ENCODE assay signal across 27 cellular contexts in the genomic region with DNA sequence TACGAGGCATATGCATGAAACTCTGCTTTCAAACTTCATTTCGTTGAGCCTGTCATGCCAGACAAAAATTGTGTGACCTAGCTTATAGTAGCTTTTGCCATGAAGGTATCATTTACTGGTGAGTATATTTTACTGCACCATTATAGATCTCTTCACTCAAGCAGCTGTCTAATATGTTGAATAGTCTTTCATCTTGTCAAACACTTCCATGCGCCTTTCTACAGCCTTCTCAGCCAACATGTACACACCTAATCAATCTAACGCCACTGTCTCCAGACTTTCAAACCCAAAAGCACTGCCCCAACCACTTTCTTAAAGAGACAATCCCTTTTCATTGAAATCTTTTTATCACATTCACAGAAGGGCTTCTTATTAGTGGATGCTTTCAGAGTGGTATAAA.
"Had no signal": no experiment of that assay in that cellular context is flagged by ENCODE, and none has a peak within 500 bp of the region (broad histone marks: within the 10 kb centered on the region; RNA-seq: fewer than 3 reads in every experiment).

No MANE protein-coding gene starts in this region.

- H3K4me3 Mint-ChIP-seq: dendritic cell treated with granulocyte-macrophage colony-stimulating factor and Interleukin-4, amounts not matched to agents 40 ng/mL and 50 ng/mL, for 4 days; effector memory CD8-positive, alpha-beta T cell had no signal

- H3K36me3 ChIP-seq: colonic mucosa, esophagus muscularis mucosa, esophagus squamous epithelium, gastrocnemius medialis, gastroesophageal sphincter, heart left ventricle, heart right ventricle had no signal

- H3K27me3 ChIP-seq: colonic mucosa, foreskin keratinocyte, gastrocnemius medialis had no signal

- H3K4me3 ChIP-seq: colonic mucosa, coronary artery, dorsolateral prefrontal cortex, esophagus muscularis mucosa, esophagus squamous epithelium, gastrocnemius medialis, gastroesophageal sphincter, heart left ventricle, heart right ventricle had no signal

- H3K27ac Mint-ChIP-seq: dendritic cell treated with granulocyte-macrophage colony-stimulating factor and Interleukin-4, amounts not matched to agents 40 ng/mL and 50 ng/mL, for 4 days; effector memory CD8-positive, alpha-beta T cell had no signal

- H3K9me3 ChIP-seq: colonic mucosa, gastrocnemius medialis had no signal

- DNase-seq: colonic mucosa; cortex of kidney; dermis blood vessel endothelial cell; dorsolateral prefrontal cortex; effector CD4-positive, alpha-beta T cell; effector CD8-positive, alpha-beta T cell; effector memory CD4-positive, alpha-beta T cell; effector memory CD8-positive, alpha-beta T cell; erythroblast; esophagus squamous epithelium; foreskin fibroblast; foreskin keratinocyte; foreskin melanocyte; gastrocnemius medialis; glutamatergic neuron; head of caudate nucleus; heart left ventricle; heart right ventricle had no signal

- H3K4me1 ChIP-seq: colonic mucosa, esophagus muscularis mucosa, esophagus squamous epithelium, foreskin keratinocyte, gastrocnemius medialis, gastroesophageal sphincter, heart left ventricle, heart right ventricle had no signal

- H3K27ac ChIP-seq: colonic mucosa, coronary artery, dorsolateral prefrontal cortex, epithelial cell of prostate, esophagus muscularis mucosa, esophagus squamous epithelium, foreskin keratinocyte, gastrocnemius medialis, gastroesophageal sphincter, heart left ventricle, heart right ventricle had no signal

- FAIRE-seq: colon, endometrium, frontal cortex had no signal

- ATAC-seq: effector memory CD8-positive, alpha-beta T cell; esophagus mucosa; foreskin keratinocyte; gastrocnemius medialis; gastroesophageal sphincter; heart left ventricle; heart right ventricle had no signal

- H3K27me3 Mint-ChIP-seq: effector memory CD8-positive, alpha-beta T cell had no signal
